1 cellular context compared by ENCODE assay signal in the genomic region with DNA sequence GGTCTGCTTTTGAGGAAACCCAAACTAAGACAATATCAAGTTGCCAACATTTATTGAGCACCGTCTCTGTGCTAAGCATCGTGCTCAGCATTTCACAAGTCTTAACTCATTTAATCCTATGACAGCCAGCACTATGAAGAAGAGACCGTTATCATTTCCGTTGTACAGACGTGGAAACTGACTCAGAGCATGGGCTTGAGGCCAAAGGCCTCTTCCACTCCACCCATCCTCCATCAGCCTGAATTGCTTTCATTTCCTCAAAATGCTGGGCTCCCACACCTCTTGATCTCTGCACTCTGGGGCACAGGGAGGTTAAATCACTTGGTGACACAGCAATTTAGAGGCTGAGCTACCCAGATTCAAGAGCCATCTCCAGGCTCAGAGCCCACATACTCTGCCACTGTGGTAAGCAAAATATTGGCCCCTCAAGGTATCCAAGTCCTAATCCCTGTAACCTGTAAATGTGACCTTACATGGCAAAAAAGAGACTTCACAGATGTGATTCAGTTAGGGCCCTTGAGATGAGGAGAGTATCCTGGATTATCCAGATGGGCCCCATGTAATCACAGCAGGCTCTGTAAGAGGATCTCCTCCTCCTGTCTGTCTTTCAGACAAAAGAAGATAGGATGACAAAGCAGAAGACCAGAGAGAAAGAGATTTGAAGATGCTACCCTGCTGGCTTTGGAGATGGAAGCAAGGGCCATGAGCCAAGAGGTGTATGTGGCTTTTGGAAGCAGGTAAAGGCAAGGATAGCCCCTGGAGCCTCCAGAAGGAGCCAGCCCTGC.
TF ChIP-seq lines count a peak whose summit lies in the region.

No MANE protein-coding gene starts in this region.

TF ChIP-seq in HepG2, 621 proteins besides CTCF, POLR2A, EP300 and RAD21 (continued from another document and continues in another):
- TF ChIP-seq HMGXB4 (CRISPR knock-in tag; IDR thresholded peaks at IDR 0.05; ENCODE audit: borderline replicate concordance in 1 of 2, low read depth in 1 of 2) (no peak), NCOA1 (CRISPR knock-in tag; IDR thresholded peaks at IDR 0.05) (no peak), ZNF781 (CRISPR knock-in tag; IDR thresholded peaks at IDR 0.05; ENCODE audit: borderline replicate concordance, not compliant biosample characterization) (no peak), MBNL3 (CRISPR knock-in tag; conservative IDR thresholded peaks at IDR 0.05) (no peak), EZH2 (conservative IDR thresholded peaks at IDR 0.05; ENCODE audit: low read depth, low read length) (no peak), IKZF5 (CRISPR knock-in tag; IDR thresholded peaks at IDR 0.05) (no peak), KMT2A (CRISPR knock-in tag; IDR thresholded peaks at IDR 0.05) (no peak), SPEN (CRISPR knock-in tag; IDR thresholded peaks at IDR 0.05; ENCODE audit: low read depth) (peak; percentile 39; the same call in 1 of the 2 replicates), ZNF709 (CRISPR knock-in tag; IDR thresholded peaks at IDR 0.05) (no peak), CBFB (CRISPR knock-in tag; IDR thresholded peaks at IDR 0.05) (no peak), NR1H2 (CRISPR knock-in tag; IDR thresholded peaks at IDR 0.05; ENCODE audit: borderline replicate concordance, low read depth) (no peak), ZNF713 (CRISPR knock-in tag; IDR thresholded peaks at IDR 0.05) (no peak; the same call in 1 of the 2 replicates), YEATS4 (CRISPR knock-in tag; IDR thresholded peaks at IDR 0.05; ENCODE audit: borderline replicate concordance) (no peak), ZBTB3 (CRISPR knock-in tag; IDR thresholded peaks at IDR 0.05; ENCODE audit: borderline replicate concordance, low read depth) (no peak), TAF15 (IDR thresholded peaks at IDR 0.05; ENCODE audit: low read depth, low read length, poor library complexity, severe bottlenecking) (no peak), ZBTB8A (CRISPR knock-in tag; IDR thresholded peaks at IDR 0.05; ENCODE audit: borderline replicate concordance, low read depth) (no peak), HMG20B (CRISPR knock-in tag; conservative IDR thresholded peaks at IDR 0.05) (no peak; the same call in 1 of the 2 replicates), ATF6 (CRISPR knock-in tag; conservative IDR thresholded peaks at IDR 0.05) (no peak), ZFP82 (CRISPR knock-in tag; IDR thresholded peaks at IDR 0.05; ENCODE audit: borderline replicate concordance) (no peak), ELF1 (CRISPR knock-in tag; IDR thresholded peaks at IDR 0.05) (no peak), ZNF775 (CRISPR knock-in tag; IDR thresholded peaks at IDR 0.05; ENCODE audit: borderline replicate concordance) (no peak), ZNF749 (CRISPR knock-in tag; IDR thresholded peaks at IDR 0.05; ENCODE audit: borderline replicate concordance) (no peak), ZMYM4 (CRISPR knock-in tag; IDR thresholded peaks at IDR 0.05) (no peak), U2AF1 (optimal IDR thresholded peaks at IDR 0.05; ENCODE audit: low read depth, low read length) (no peak), JDP2 (CRISPR knock-in tag; IDR thresholded peaks at IDR 0.05; ENCODE audit: borderline replicate concordance) (no peak), ZBTB20 (CRISPR knock-in tag; IDR thresholded peaks at IDR 0.05; ENCODE audit: borderline replicate concordance, low read depth) (0 out of 2 replicates have a peak, but pooled peaks have one; percentile 28), RXRA (CRISPR knock-in tag; IDR thresholded peaks at IDR 0.05) (peak; percentile 64; the same call in 1 of the 2 replicates), STAT5B (CRISPR knock-in tag; IDR thresholded peaks at IDR 0.05) (no peak), GLI4 (CRISPR knock-in tag; IDR thresholded peaks at IDR 0.05; ENCODE audit: borderline replicate concordance) (no peak), MTF1 (CRISPR knock-in tag; IDR thresholded peaks at IDR 0.05) (no peak), ZNF318 (CRISPR knock-in tag; IDR thresholded peaks at IDR 0.05) (no peak), ZNF296 (CRISPR knock-in tag; conservative IDR thresholded peaks at IDR 0.05) (no peak), ZNF839 (CRISPR knock-in tag; IDR thresholded peaks at IDR 0.05; ENCODE audit: borderline replicate concordance) (no peak), ZFP62 (CRISPR knock-in tag; IDR thresholded peaks at IDR 0.05) (no peak), PCBP1 (IDR thresholded peaks at IDR 0.05; ENCODE audit: borderline replicate concordance, low read depth, low read length) (no peak), ZNF44 (CRISPR knock-in tag; IDR thresholded peaks at IDR 0.05) (no peak), ATF5 (CRISPR knock-in tag; IDR thresholded peaks at IDR 0.05; ENCODE audit: low read depth) (no peak), PAX8 (CRISPR knock-in tag; IDR thresholded peaks at IDR 0.05; ENCODE audit: borderline replicate concordance) (no peak), PHF21A (CRISPR knock-in tag; IDR thresholded peaks at IDR 0.05) (peak; percentile 64), ZNF546 (CRISPR knock-in tag; conservative IDR thresholded peaks at IDR 0.05) (no peak)
- TF ChIP-seq, protein P1, sequence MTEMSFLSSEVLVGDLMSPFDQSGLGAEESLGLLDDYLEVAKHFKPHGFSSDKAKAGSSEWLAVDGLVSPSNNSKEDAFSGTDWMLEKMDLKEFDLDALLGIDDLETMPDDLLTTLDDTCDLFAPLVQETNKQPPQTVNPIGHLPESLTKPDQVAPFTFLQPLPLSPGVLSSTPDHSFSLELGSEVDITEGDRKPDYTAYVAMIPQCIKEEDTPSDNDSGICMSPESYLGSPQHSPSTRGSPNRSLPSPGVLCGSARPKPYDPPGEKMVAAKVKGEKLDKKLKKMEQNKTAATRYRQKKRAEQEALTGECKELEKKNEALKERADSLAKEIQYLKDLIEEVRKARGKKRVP (CRISPR knock-in tag; IDR thresholded peaks at IDR 0.05), result no peak
- TF ChIP-seq, protein P2, sequence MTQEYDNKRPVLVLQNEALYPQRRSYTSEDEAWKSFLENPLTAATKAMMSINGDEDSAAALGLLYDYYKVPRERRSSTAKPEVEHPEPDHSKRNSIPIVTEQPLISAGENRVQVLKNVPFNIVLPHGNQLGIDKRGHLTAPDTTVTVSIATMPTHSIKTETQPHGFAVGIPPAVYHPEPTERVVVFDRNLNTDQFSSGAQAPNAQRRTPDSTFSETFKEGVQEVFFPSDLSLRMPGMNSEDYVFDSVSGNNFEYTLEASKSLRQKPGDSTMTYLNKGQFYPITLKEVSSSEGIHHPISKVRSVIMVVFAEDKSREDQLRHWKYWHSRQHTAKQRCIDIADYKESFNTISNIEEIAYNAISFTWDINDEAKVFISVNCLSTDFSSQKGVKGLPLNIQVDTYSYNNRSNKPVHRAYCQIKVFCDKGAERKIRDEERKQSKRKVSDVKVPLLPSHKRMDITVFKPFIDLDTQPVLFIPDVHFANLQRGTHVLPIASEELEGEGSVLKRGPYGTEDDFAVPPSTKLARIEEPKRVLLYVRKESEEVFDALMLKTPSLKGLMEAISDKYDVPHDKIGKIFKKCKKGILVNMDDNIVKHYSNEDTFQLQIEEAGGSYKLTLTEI (CRISPR knock-in tag; conservative IDR thresholded peaks at IDR 0.05), result no peak
- TF ChIP-seq, protein P3, sequence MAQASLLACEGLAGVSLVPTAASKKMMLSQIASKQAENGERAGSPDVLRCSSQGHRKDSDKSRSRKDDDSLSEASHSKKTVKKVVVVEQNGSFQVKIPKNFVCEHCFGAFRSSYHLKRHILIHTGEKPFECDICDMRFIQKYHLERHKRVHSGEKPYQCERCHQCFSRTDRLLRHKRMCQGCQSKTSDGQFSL (CRISPR knock-in tag; IDR thresholded peaks at IDR 0.05), result no peak
- TF ChIP-seq, protein P4, sequence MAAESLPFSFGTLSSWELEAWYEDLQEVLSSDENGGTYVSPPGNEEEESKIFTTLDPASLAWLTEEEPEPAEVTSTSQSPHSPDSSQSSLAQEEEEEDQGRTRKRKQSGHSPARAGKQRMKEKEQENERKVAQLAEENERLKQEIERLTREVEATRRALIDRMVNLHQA (CRISPR knock-in tag; IDR thresholded peaks at IDR 0.05), result no peak
- TF ChIP-seq, protein P5, sequence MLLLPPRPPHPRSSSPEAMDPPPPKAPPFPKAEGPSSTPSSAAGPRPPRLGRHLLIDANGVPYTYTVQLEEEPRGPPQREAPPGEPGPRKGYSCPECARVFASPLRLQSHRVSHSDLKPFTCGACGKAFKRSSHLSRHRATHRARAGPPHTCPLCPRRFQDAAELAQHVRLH (CRISPR knock-in tag; IDR thresholded peaks at IDR 0.05; ENCODE audit: borderline replicate concordance, low read depth), result no peak
